ENCODE assay signal across 21 cellular contexts in genomic region chrX:134525086-134525792, GRCh38.
"Had no signal": no experiment of that assay in that cellular context is flagged by ENCODE, and none has a peak within 500 bp of the region (broad histone marks: within the 10 kb centered on the region; RNA-seq: fewer than 3 reads in every experiment).

No MANE protein-coding gene starts in this region.

- H3K36me3 Mint-ChIP-seq: activated naive CD8-positive, alpha-beta T cell; natural killer cell had no signal

- H3K9me3 Mint-ChIP-seq: activated T-cell treated with anti-CD3 and anti-CD28 coated beads, Interleukin-2, amount 50 U/mL, for 72 hours; dendritic cell treated with granulocyte-macrophage colony-stimulating factor and Interleukin-4, amounts not matched to agents 40 ng/mL and 50 ng/mL, for 4 days; effector memory CD8-positive, alpha-beta T cell; natural killer cell had no signal

- H3K27ac Mint-ChIP-seq: activated naive CD8-positive, alpha-beta T cell; activated T-cell treated with anti-CD3 and anti-CD28 coated beads, Interleukin-2, amount 50 U/mL, for 72 hours; dendritic cell treated with granulocyte-macrophage colony-stimulating factor and Interleukin-4, amounts not matched to agents 40 ng/mL and 50 ng/mL, for 4 days; effector memory CD8-positive, alpha-beta T cell; natural killer cell had no signal

- H3K27me3 ChIP-seq: gastroesophageal sphincter, transverse colon, vagina had no signal

- H3K4me3 Mint-ChIP-seq: activated naive CD8-positive, alpha-beta T cell; activated T-cell treated with anti-CD3 and anti-CD28 coated beads, Interleukin-2, amount 50 U/mL, for 72 hours; dendritic cell treated with granulocyte-macrophage colony-stimulating factor and Interleukin-4, amounts not matched to agents 40 ng/mL and 50 ng/mL, for 4 days; effector memory CD8-positive, alpha-beta T cell; natural killer cell had no signal

- H3K4me1 ChIP-seq: gastroesophageal sphincter, left ventricle myocardium inferior, transverse colon, vagina had no signal

- H3K36me3 ChIP-seq: gastroesophageal sphincter, left ventricle myocardium inferior, transverse colon, vagina, WERI-Rb-1 had no signal

- H3K27ac ChIP-seq: gastroesophageal sphincter, left ventricle myocardium inferior, transverse colon, vagina, WERI-Rb-1 had no signal

- ATAC-seq: activated T-cell treated with anti-CD3 and anti-CD28 coated beads, Interleukin-2, amount 50 U/mL, for 72 hours; effector memory CD8-positive, alpha-beta T cell; gastroesophageal sphincter; natural killer cell had no signal

- H3K27me3 Mint-ChIP-seq: activated naive CD8-positive, alpha-beta T cell; dendritic cell treated with granulocyte-macrophage colony-stimulating factor and Interleukin-4, amounts not matched to agents 40 ng/mL and 50 ng/mL, for 4 days; effector memory CD8-positive, alpha-beta T cell had no signal

- H3K4me3 ChIP-seq: gastroesophageal sphincter, left ventricle myocardium inferior, transverse colon, vagina had no signal

- H3K9me3 ChIP-seq: gastroesophageal sphincter, left ventricle myocardium inferior, transverse colon, vagina had no signal

- DNase-seq: activated CD4-positive, alpha-beta T cell treated with anti-CD3 and anti-CD28 coated beads for 48 hours; activated CD8-positive, alpha-beta memory T cell treated with anti-CD3 and anti-CD28 coated beads, Interleukin-2, amount 50 U/mL, for 48 hours; activated gamma-delta T cell; activated T-cell treated with anti-CD3 and anti-CD28 coated beads, Interleukin-2, amount 50 U/mL, for 72 hours; amniotic stem cell; effector memory CD8-positive, alpha-beta T cell; left ventricle myocardium inferior; mesendoderm; natural killer cell; small intestine; stimulated activated CD4-positive, alpha-beta T cell treated with anti-CD3 and anti-CD28 coated beads, Interleukin-4, amount 100 ng/mL, for 4 hours; stimulated activated CD8-positive, alpha-beta memory T cell treated with anti-CD3 and anti-CD28 coated beads, Interleukin-4, amount 100 ng/mL, for 48 hours; stimulated activated naive CD4-positive, alpha-beta T cell treated with Interleukin-2 at 50 U/mL for 16 hours; substantia nigra; T-helper 1 cell; transverse colon; WERI-Rb-1 had no signal
